ENCODE assay signal across 9 cellular contexts in the genomic region with DNA sequence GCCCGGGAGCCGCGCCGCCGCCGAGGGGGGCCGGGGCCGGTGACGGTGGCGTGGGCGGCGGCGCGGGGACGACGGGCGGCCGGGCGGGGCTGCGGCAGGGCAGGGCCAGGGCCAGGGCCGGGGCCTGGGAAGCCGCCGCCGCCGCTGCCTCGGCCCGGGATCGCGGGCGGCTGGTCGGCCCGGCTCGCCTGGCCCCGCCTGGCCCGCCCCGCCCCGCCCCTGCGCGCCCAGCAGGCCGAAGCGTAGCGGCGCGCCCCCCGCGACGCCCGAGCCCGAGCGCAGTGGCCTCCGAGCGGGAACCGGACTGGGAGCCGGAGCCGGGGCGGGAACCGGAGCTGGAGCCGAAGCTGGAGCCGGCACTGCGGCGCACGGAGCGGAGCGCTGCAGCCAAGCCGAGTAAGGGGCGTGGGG. TPM values are rescaled to one million over a fixed set of nuclear protein-coding genes. Genes with fewer than 3 reads are reported as not detected.
DNase-seq lines count a peak whose midpoint lies in the region; ATAC-seq, FAIRE-seq and TF ChIP-seq lines count a peak whose summit lies in the region.
"Had no signal": no experiment of that assay in that cellular context is flagged by ENCODE, and none has a peak within 500 bp of the region (broad histone marks: within the 10 kb centered on the region; RNA-seq: fewer than 3 reads in every experiment).

A gene with protein sequence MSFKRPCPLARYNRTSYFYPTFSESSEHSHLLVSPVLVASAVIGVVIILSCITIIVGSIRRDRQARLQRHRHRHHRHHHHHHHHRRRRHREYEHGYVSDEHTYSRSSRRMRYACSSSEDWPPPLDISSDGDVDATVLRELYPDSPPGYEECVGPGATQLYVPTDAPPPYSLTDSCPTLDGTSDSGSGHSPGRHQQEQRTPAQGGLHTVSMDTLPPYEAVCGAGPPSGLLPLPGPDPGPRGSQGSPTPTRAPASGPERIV (plus strand): TSS at position 260 of the 411 bp plus-strand sequence. CDS start 10,382 bp downstream, outside the sequence.

- H3K4me1 ChIP-seq in endothelial cell of umbilical vein (ENCODE audit: control insufficient read depth, extremely low read depth, insufficient read depth, low read length) = peaks cover 2% of the 10 kb centered on the region

- H3K4me1 Mint-ChIP-seq in CD4-positive, alpha-beta T cell (ENCODE audit: low read depth) = peaks cover 4% of the 10 kb centered on the region
- peaks cover 2 to 12% (median 10%) of the 10 kb centered on the region in 4 donors for H3K4me1 Mint-ChIP-seq in naive thymus-derived CD8-positive, alpha-beta T cell
- H3K4me1 Mint-ChIP-seq in activated T-helper 2 cell treated with anti-CD3 and anti-CD28 coated beads, Interferon-gamma antibody, Interleukin-2, Interleukin-4, amounts not matched to agents 10 μg/mL and 5 μg/mL and 100 μg/mL, durations not matched to agents 14 hours and 24 hours and 36 hours (ENCODE audit: low read depth) = no peaks in the 10 kb centered on the region

- peaks cover 62% of the 10 kb centered on the region for H3K27me3 ChIP-seq in CD4-positive, alpha-beta T cell (ENCODE audit: control insufficient read depth, insufficient read depth, low read length)
- peaks cover 60 to 67% of the 10 kb centered on the region in 2 experiments for H3K27me3 ChIP-seq in endothelial cell of umbilical vein (ENCODE audit: control insufficient read depth in 2 of 2, insufficient read depth in 2 of 2, low read length in 2 of 2)

- DNase-seq in CD4-positive, alpha-beta T cell = no peak
- peak; percentile 32 for DNase-seq in NCI-H460 (ENCODE audit: extremely low read depth, low read depth)
- DNase-seq in endothelial cell of umbilical vein (ENCODE audit: low read depth, low spot score) = no peak
- no peak for DNase-seq in naive thymus-derived CD8-positive, alpha-beta T cell
- no peak for DNase-seq in NAMALWA (ENCODE audit: low spot score)
- no peak for DNase-seq in activated T-helper 2 cell treated with anti-CD3 and anti-CD28 coated beads, Interferon-gamma antibody, Interleukin-2, Interleukin-4, amounts not matched to agents 10 μg/mL and 5 μg/mL and 100 μg/mL, durations not matched to agents 14 hours and 24 hours and 36 hours (ENCODE audit: low spot score)
- no peak for DNase-seq in NCI-H524 treated with DMSO at 0.1 percent for 48 hours (lab: John Stamatoyannopoulos, UW)
- DNase-seq in inferior parietal cortex (ENCODE audit: extremely low spot score) = no peak

- TF ChIP-seq CTCF in CD4-positive, alpha-beta T cell (IDR thresholded peaks at IDR 0.05) = no peak
- TF ChIP-seq CTCF in endothelial cell of umbilical vein (IDR thresholded peaks at IDR 0.05; ENCODE audit: extremely low read depth in 1 of 2, insufficient read depth in 1 of 2, low read depth in 1 of 2, low read length in 2 of 2) = no peak

- no peak within 1 kb of the TSS for H3K27ac Mint-ChIP-seq in CD4-positive, alpha-beta T cell
- H3K27ac Mint-ChIP-seq in naive thymus-derived CD8-positive, alpha-beta T cell = peak within 1 kb of the TSS in 1 of 10 donors; percentile 41
- H3K27ac Mint-ChIP-seq in activated T-helper 2 cell treated with anti-CD3 and anti-CD28 coated beads, Interferon-gamma antibody, Interleukin-2, Interleukin-4, amounts not matched to agents 10 μg/mL and 5 μg/mL and 100 μg/mL, durations not matched to agents 14 hours and 24 hours and 36 hours = no peak within 1 kb of the TSS

- H3K36me3 Mint-ChIP-seq in CD4-positive, alpha-beta T cell (ENCODE audit: low read depth) = no peaks in the 10 kb centered on the region
- peaks cover 0 to 2% (median 0%) of the 10 kb centered on the region in 3 donors for H3K36me3 Mint-ChIP-seq in naive thymus-derived CD8-positive, alpha-beta T cell
- H3K36me3 Mint-ChIP-seq in activated T-helper 2 cell treated with anti-CD3 and anti-CD28 coated beads, Interferon-gamma antibody, Interleukin-2, Interleukin-4, amounts not matched to agents 10 μg/mL and 5 μg/mL and 100 μg/mL, durations not matched to agents 14 hours and 24 hours and 36 hours (ENCODE audit: low read depth) = no peaks in the 10 kb centered on the region

- peak; percentile 34 for ATAC-seq in CD4-positive, alpha-beta T cell (ENCODE audit: poor library complexity)
- ATAC-seq in naive thymus-derived CD8-positive, alpha-beta T cell = peak; percentile 35 to 63

- H3K27me3 Mint-ChIP-seq in CD4-positive, alpha-beta T cell = peaks cover 83% of the 10 kb centered on the region
- peaks cover 27 to 82% (median 63%) of the 10 kb centered on the region in 5 donors for H3K27me3 Mint-ChIP-seq in naive thymus-derived CD8-positive, alpha-beta T cell
- H3K27me3 Mint-ChIP-seq in activated T-helper 2 cell treated with anti-CD3 and anti-CD28 coated beads, Interferon-gamma antibody, Interleukin-2, Interleukin-4, amounts not matched to agents 10 μg/mL and 5 μg/mL and 100 μg/mL, durations not matched to agents 14 hours and 24 hours and 36 hours (ENCODE audit: low read depth) = peaks cover 83% of the 10 kb centered on the region

- no peak within 1 kb of the TSS for H3K4me2 ChIP-seq in endothelial cell of umbilical vein (ENCODE audit: insufficient read depth, low read length)

- TF ChIP-seq POLR2A in endothelial cell of umbilical vein (IDR thresholded peaks at IDR 0.05; ENCODE audit: low read depth, low read length) = no peak

- H4K20me1 ChIP-seq in endothelial cell of umbilical vein (replicated peaks; ENCODE audit: control insufficient read depth, extremely low read depth, insufficient read depth, low read length) = no peaks in the 10 kb centered on the region

- no peaks in the 10 kb centered on the region for H3K79me2 ChIP-seq in endothelial cell of umbilical vein (ENCODE audit: control insufficient read depth, insufficient read depth, low read length)

- intact Hi-C loops in CD4-positive, alpha-beta T cell (cut with DNase I, micrococcal nuclease) = no loop called here
- intact Hi-C loops in endothelial cell of umbilical vein (cut with micrococcal nuclease) = loop anchor here (5.0 kb wide), 1 partner anchor 50 kb away; no protein-coding TSS in a partner anchor
- intact Hi-C loops in activated T-helper 2 cell treated with anti-CD3 and anti-CD28 coated beads, Interferon-gamma antibody, Interleukin-2, Interleukin-4, amounts not matched to agents 10 μg/mL and 5 μg/mL and 100 μg/mL, durations not matched to agents 14 hours and 24 hours and 36 hours (cut with micrococcal nuclease) = no loop called here

- no peak for FAIRE-seq in endothelial cell of umbilical vein (lab: Jason Lieb, UNC)

- peak within 1 kb of the TSS; percentile 6 for H2AFZ ChIP-seq in endothelial cell of umbilical vein (ENCODE audit: low read depth, low read length)

- no peaks in the 10 kb centered on the region for H3K9me1 ChIP-seq in endothelial cell of umbilical vein (replicated peaks; ENCODE audit: control insufficient read depth, extremely low read depth, insufficient read depth, low read length)

- H3K9me3 ChIP-seq in CD4-positive, alpha-beta T cell (ENCODE audit: control insufficient read depth, low read length) = no peaks in the 10 kb centered on the region
- H3K9me3 ChIP-seq in endothelial cell of umbilical vein (replicated peaks; ENCODE audit: control insufficient read depth, insufficient read depth, low read length) = no peaks in the 10 kb centered on the region

- no peaks in the 10 kb centered on the region for H3K9me3 Mint-ChIP-seq in CD4-positive, alpha-beta T cell
- H3K9me3 Mint-ChIP-seq in naive thymus-derived CD8-positive, alpha-beta T cell = peaks cover 0 to 2% (median 0%) of the 10 kb centered on the region in 9 donors
- no peaks in the 10 kb centered on the region for H3K9me3 Mint-ChIP-seq in activated T-helper 2 cell treated with anti-CD3 and anti-CD28 coated beads, Interferon-gamma antibody, Interleukin-2, Interleukin-4, amounts not matched to agents 10 μg/mL and 5 μg/mL and 100 μg/mL, durations not matched to agents 14 hours and 24 hours and 36 hours

- no peak within 1 kb of the TSS for H3K27ac ChIP-seq in CD4-positive, alpha-beta T cell (ENCODE audit: low read depth, low read length)
- no peak within 1 kb of the TSS for H3K27ac ChIP-seq in endothelial cell of umbilical vein (ENCODE audit: insufficient read depth, low read depth, low read length)
- H3K27ac ChIP-seq: HL-60 had no signal

- no peaks in the 10 kb centered on the region for H3K36me3 ChIP-seq in endothelial cell of umbilical vein (ENCODE audit: control insufficient read depth in 2 of 2, extremely low read depth in 1 of 2, insufficient read depth in 2 of 2, low read length in 2 of 2)

- H3K9ac ChIP-seq in endothelial cell of umbilical vein (replicated peaks; ENCODE audit: extremely low read depth, insufficient read depth, low read length) = no peak within 1 kb of the TSS

- H3K4me3 ChIP-seq in endothelial cell of umbilical vein (replicated peaks in 1 of 3; ENCODE audit: insufficient read depth in 1 of 3, low read depth in 1 of 3, low read length in 3 of 3) = peak within 1 kb of the TSS in 1 of 3 experiments; percentile 23

- POLR2A ChIA-PET in CD4-positive, alpha-beta T cell (lab: Charles Lee) = no interaction called here
- POLR2A ChIA-PET in endothelial cell of umbilical vein (lab: Charles Lee) = no interaction called here
- POLR2A ChIA-PET in naive thymus-derived CD8-positive, alpha-beta T cell (lab: Charles Lee) = no interaction called here

- dilution Hi-C loops in endothelial cell of umbilical vein (cut with MboI; ENCODE audit: extremely low pct_ligation_motif_present, low sequenced_read_pairs) = no loop called here

- no TSS peak for BruUV-seq in endothelial cell of umbilical vein (replicated peaks; lab: Mats Ljungman, UMichigan)

- CTCF ChIA-PET in CD4-positive, alpha-beta T cell (lab: Charles Lee) = no interaction called here
- CTCF ChIA-PET in endothelial cell of umbilical vein (lab: Charles Lee) = interaction anchor here (0.9 kb wide), 1 partner anchor 89 kb away, joined by 4 read pairs; no protein-coding TSS in a partner anchor

- peak within 1 kb of the TSS; percentile 76 for H3K4me3 Mint-ChIP-seq in CD4-positive, alpha-beta T cell
- peak within 1 kb of the TSS; percentile 29 to 80 (median 62) for H3K4me3 Mint-ChIP-seq in naive thymus-derived CD8-positive, alpha-beta T cell
- no peak within 1 kb of the TSS for H3K4me3 Mint-ChIP-seq in activated T-helper 2 cell treated with anti-CD3 and anti-CD28 coated beads, Interferon-gamma antibody, Interleukin-2, Interleukin-4, amounts not matched to agents 10 μg/mL and 5 μg/mL and 100 μg/mL, durations not matched to agents 14 hours and 24 hours and 36 hours (ENCODE audit: low read depth)

RNA-seq across cellular contexts. Expression of the gene that starts here (rescaled TPM):
- total RNA-seq in CD4-positive, alpha-beta T cell = not detected
- total RNA-seq in NCI-H460 (2014; rRNA removed; shearing (Covaris generic)) = 0.42 and 0.46 TPM in 2 replicates
- 0.30 TPM in 1 of 2 replicates, not detected in the other for polyA plus RNA-seq in NCI-H460 (2014; cell fraction: nucleus; rRNA removed)
- not detected in 2 replicates for total RNA-seq in endothelial cell of umbilical vein
- polyA plus RNA-seq in endothelial cell of umbilical vein = not detected in 2 replicates
- polyA plus RNA-seq in endothelial cell of umbilical vein (2011; cell fraction: cytosol; rRNA removed) = 0.03 TPM in 1 of 2 replicates, not detected in the other
- polyA plus RNA-seq in endothelial cell of umbilical vein (2011; cell fraction: nucleus; rRNA removed) = not detected in 2 replicates
- 0.21 TPM in 1 of 2 replicates, not detected in the other for polyA plus RNA-seq in endothelial cell of umbilical vein (2012)
- polyA minus RNA-seq in endothelial cell of umbilical vein = not detected in 2 replicates
- not detected for polyA minus RNA-seq in endothelial cell of umbilical vein (2011; cell fraction: cytosol; rRNA and poly(A)+ RNA removed)
- not detected in 2 replicates for polyA minus RNA-seq in endothelial cell of umbilical vein (2011; cell fraction: nucleus; rRNA and poly(A)+ RNA removed)
- total RNA-seq in naive thymus-derived CD8-positive, alpha-beta T cell = not detected
- polyA plus RNA-seq in naive thymus-derived CD8-positive, alpha-beta T cell = not detected
- not detected in 2 replicates for total RNA-seq in activated T-helper 2 cell treated with anti-CD3 and anti-CD28 coated beads, Interferon-gamma antibody, Interleukin-2, Interleukin-4, amounts not matched to agents 10 μg/mL and 5 μg/mL and 100 μg/mL, durations not matched to agents 14 hours and 24 hours and 36 hours

Comparison
In these comparisons a context has a peak if more than half of its experiments do, and no peak if none do; other contexts are left out.
1. Peak in ATAC-seq in CD4-positive, alpha-beta T cell; RNA of the gene not detected or under 1 TPM.
2. Peak in DNase-seq in NCI-H460; RNA of the gene not detected or under 1 TPM.
3. Peak in ATAC-seq in naive thymus-derived CD8-positive, alpha-beta T cell; RNA of the gene not detected or under 1 TPM.